ENCODE assay signal across 1 cellular context in genomic region chr7:73578342-73579124, GRCh38.
TF ChIP-seq lines count a peak whose summit lies in the region.

TBL2 (minus strand) TSS chr7:73578579; CDS start chr7:73578549, 30 bp downstream.

TF ChIP-seq in HepG2, 621 proteins besides CTCF, POLR2A, EP300 and RAD21 (continued from another document and continues in another):
- TF ChIP-seq, protein P1, sequence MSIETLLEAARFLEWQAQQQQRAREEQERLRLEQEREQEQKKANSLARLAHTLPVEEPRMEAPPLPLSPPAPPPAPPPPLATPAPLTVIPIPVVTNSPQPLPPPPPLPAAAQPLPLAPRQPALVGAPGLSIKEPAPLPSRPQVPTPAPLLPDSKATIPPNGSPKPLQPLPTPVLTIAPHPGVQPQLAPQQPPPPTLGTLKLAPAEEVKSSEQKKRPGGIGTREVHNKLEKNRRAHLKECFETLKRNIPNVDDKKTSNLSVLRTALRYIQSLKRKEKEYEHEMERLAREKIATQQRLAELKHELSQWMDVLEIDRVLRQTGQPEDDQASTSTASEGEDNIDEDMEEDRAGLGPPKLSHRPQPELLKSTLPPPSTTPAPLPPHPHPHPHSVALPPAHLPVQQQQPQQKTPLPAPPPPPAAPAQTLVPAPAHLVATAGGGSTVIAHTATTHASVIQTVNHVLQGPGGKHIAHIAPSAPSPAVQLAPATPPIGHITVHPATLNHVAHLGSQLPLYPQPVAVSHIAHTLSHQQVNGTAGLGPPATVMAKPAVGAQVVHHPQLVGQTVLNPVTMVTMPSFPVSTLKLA (IDR thresholded peaks at IDR 0.05), result no peak
- TF ChIP-seq KIAA2018 (CRISPR knock-in tag; IDR thresholded peaks at IDR 0.05; ENCODE audit: borderline replicate concordance) (no peak), TEAD2 (CRISPR knock-in tag; IDR thresholded peaks at IDR 0.05) (no peak), NR3C1 (CRISPR knock-in tag; IDR thresholded peaks at IDR 0.05) (no peak), ZBTB4 (CRISPR knock-in tag; IDR thresholded peaks at IDR 0.05; ENCODE audit: borderline replicate concordance) (no peak), PHF21A (CRISPR knock-in tag; IDR thresholded peaks at IDR 0.05) (0 out of 2 replicates have a peak, but pooled peaks have one; percentile 33), ZBTB42 (CRISPR knock-in tag; IDR thresholded peaks at IDR 0.05) (no peak), THRA (CRISPR knock-in tag; IDR thresholded peaks at IDR 0.05; ENCODE audit: borderline replicate concordance) (no peak), MED1 (CRISPR knock-in tag; IDR thresholded peaks at IDR 0.05) (peak; percentile 37; the same call in 1 of the 2 replicates), ZC3H4 (CRISPR knock-in tag; IDR thresholded peaks at IDR 0.05; ENCODE audit: borderline replicate concordance) (no peak), NCOA5 (CRISPR knock-in tag; IDR thresholded peaks at IDR 0.05) (no peak), RARG (CRISPR knock-in tag; IDR thresholded peaks at IDR 0.05; ENCODE audit: low read depth) (0 out of 2 replicates have a peak, but pooled peaks have one; percentile 43), ZNF17 (CRISPR knock-in tag; IDR thresholded peaks at IDR 0.05) (no peak), LRRFIP1 (CRISPR knock-in tag; conservative IDR thresholded peaks at IDR 0.05) (no peak), ZNF256 (CRISPR knock-in tag; conservative IDR thresholded peaks at IDR 0.05) (no peak), KMT2A (CRISPR knock-in tag; IDR thresholded peaks at IDR 0.05) (no peak; the same call in 1 of the 2 replicates), MAF1 (CRISPR knock-in tag; IDR thresholded peaks at IDR 0.05; ENCODE audit: borderline replicate concordance) (no peak), ZNF879 (CRISPR knock-in tag; IDR thresholded peaks at IDR 0.05) (no peak), KAT2B (IDR thresholded peaks at IDR 0.05; ENCODE audit: borderline replicate concordance, low read depth, low read length) (no peak), KLF12 (CRISPR knock-in tag; IDR thresholded peaks at IDR 0.05; ENCODE audit: borderline replicate concordance) (0 out of 2 replicates have a peak, but pooled peaks have one; percentile 38), POLR2AphosphoS2 (IDR thresholded peaks at IDR 0.05; ENCODE audit: low read depth, low read length) (no peak), SMARCC2 (IDR thresholded peaks at IDR 0.05) (no peak), HMG20A (CRISPR knock-in tag; IDR thresholded peaks at IDR 0.05; ENCODE audit: borderline replicate concordance) (no peak), ZFP36L1 (CRISPR knock-in tag; IDR thresholded peaks at IDR 0.05) (no peak; the same call in 1 of the 2 replicates), ZNF333 (CRISPR knock-in tag; IDR thresholded peaks at IDR 0.05; ENCODE audit: borderline replicate concordance) (no peak; the same call in 1 of the 2 replicates)
- TF ChIP-seq, protein P2, sequence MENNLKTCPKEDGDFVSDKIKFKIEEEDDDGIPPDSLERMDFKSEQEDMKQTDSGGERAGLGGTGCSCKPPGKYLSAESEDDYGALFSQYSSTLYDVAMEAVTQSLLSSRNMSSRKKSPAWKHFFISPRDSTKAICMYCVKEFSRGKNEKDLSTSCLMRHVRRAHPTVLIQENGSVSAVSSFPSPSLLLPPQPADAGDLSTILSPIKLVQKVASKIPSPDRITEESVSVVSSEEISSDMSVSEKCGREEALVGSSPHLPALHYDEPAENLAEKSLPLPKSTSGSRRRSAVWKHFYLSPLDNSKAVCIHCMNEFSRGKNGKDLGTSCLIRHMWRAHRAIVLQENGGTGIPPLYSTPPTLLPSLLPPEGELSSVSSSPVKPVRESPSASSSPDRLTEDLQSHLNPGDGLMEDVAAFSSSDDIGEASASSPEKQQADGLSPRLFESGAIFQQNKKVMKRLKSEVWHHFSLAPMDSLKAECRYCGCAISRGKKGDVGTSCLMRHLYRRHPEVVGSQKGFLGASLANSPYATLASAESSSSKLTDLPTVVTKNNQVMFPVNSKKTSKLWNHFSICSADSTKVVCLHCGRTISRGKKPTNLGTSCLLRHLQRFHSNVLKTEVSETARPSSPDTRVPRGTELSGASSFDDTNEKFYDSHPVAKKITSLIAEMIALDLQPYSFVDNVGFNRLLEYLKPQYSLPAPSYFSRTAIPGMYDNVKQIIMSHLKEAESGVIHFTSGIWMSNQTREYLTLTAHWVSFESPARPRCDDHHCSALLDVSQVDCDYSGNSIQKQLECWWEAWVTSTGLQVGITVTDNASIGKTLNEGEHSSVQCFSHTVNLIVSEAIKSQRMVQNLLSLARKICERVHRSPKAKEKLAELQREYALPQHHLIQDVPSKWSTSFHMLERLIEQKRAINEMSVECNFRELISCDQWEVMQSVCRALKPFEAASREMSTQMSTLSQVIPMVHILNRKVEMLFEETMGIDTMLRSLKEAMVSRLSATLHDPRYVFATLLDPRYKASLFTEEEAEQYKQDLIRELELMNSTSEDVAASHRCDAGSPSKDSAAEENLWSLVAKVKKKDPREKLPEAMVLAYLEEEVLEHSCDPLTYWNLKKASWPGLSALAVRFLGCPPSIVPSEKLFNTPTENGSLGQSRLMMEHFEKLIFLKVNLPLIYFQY (CRISPR knock-in tag; IDR thresholded peaks at IDR 0.05; ENCODE audit: borderline replicate concordance), result no peak; the same call in 1 of the 2 replicates
- TF ChIP-seq, protein P3, sequence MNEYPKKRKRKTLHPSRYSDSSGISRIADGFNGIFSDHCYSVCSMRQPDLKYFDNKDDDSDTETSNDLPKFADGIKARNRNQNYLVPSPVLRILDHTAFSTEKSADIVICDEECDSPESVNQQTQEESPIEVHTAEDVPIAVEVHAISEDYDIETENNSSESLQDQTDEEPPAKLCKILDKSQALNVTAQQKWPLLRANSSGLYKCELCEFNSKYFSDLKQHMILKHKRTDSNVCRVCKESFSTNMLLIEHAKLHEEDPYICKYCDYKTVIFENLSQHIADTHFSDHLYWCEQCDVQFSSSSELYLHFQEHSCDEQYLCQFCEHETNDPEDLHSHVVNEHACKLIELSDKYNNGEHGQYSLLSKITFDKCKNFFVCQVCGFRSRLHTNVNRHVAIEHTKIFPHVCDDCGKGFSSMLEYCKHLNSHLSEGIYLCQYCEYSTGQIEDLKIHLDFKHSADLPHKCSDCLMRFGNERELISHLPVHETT (CRISPR knock-in tag; conservative IDR thresholded peaks at IDR 0.05), result 0 out of 2 replicates have a peak, but pooled peaks have one; percentile 18
